ENCODE assay signal across 9 cellular contexts in the genomic region with DNA sequence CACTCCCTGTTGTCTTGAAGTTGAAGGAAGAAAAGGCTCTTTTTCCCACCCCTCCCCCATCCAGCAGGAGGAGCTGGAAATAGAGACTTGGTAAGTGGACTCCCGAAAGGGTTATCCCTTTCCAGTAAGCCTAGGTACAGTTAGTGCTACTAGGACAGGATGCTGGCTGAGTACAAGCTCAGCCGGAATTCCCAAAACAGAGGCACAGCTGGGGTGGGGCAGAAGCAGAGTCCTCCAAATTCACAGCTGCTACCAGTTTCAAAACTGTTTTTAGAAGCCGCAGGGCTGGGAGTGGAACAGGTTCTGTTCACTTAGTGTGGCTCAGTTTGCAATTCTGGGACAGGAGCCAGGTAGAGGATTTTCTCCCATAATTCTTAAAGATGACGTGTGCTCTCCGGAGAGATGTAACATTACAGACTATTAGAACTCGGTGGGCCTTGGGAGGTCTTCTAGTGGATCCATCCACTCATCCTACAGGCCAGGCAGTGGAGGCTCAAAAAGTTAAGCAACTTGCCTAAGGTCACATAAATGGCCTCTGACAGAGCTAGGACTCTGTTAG. TPM values are rescaled to one million over a fixed set of nuclear protein-coding genes. Genes with fewer than 3 reads are reported as not detected.
DNase-seq lines count a peak whose midpoint lies in the region; ATAC-seq and TF ChIP-seq lines count a peak whose summit lies in the region.
"Had no signal": no experiment of that assay in that cellular context is flagged by ENCODE, and none has a peak within 500 bp of the region (broad histone marks: within the 10 kb centered on the region; RNA-seq: fewer than 3 reads in every experiment).

No MANE protein-coding gene starts in this region.

- TF ChIP-seq CTCF in LNCaP clone FGC (IDR thresholded peaks at IDR 0.05; ENCODE audit: control insufficient read depth, extremely low read depth, insufficient read depth): no peak
- no peak for TF ChIP-seq CTCF in colonic mucosa (IDR thresholded peaks at IDR 0.05)
- TF ChIP-seq CTCF in lower leg skin (IDR thresholded peaks at IDR 0.05): no peak
- no peak for TF ChIP-seq CTCF in type B pancreatic cell (conservative IDR thresholded peaks at IDR 0.05)
- TF ChIP-seq CTCF in WERI-Rb-1 (IDR thresholded peaks at IDR 0.05; ENCODE audit: low read depth, low read length): no peak

- intact Hi-C loops in colonic mucosa (cut with DNase I) (no loop called here), lower leg skin (cut with DNase I; ENCODE audit: low total_unique reads) (no loop called here)

- H3K36me3 ChIP-seq in colonic mucosa (no peaks in the 10 kb centered on the region), WERI-Rb-1 (no peaks in the 10 kb centered on the region)

- H3K27me3 Mint-ChIP-seq in type B pancreatic cell: peaks cover 4% of the 10 kb centered on the region

- DNase-seq in LNCaP clone FGC (ENCODE audit: low read depth): peak; percentile 55
- DNase-seq in colonic mucosa: peak; percentile 23
- peak; percentile 89 to 92 for DNase-seq in lower leg skin (ENCODE audit: low spot score in 2 of 2)
- DNase-seq in type B pancreatic cell (ENCODE audit: extremely low spot score, unreplicated experiment): no peak
- DNase-seq in WERI-Rb-1: no peak
- DNase-seq in cerebellum (ENCODE audit: low spot score): no peak
- DNase-seq in activated CD4-positive, CD25-positive, alpha-beta regulatory T cell (lab: John Stamatoyannopoulos, UW): no peak

- peak overlapping the region; percentile 87 for H3K27ac Mint-ChIP-seq in type B pancreatic cell
- H3K27ac Mint-ChIP-seq: T-helper 1 cell treated with Interleukin-12 subunit alpha and Interleukin-12 subunit beta and Interleukin-4 antibody, amounts not matched to agents 30 μg/mL and 1 μg/mL, for 36 hours had no signal

- peaks cover 3% of the 10 kb centered on the region for H3K36me3 Mint-ChIP-seq in type B pancreatic cell

- H3K4me1 Mint-ChIP-seq in type B pancreatic cell (ENCODE audit: unreplicated experiment): peaks cover 18% of the 10 kb centered on the region

- no peak overlapping the region for H3K9ac ChIP-seq in colonic mucosa (ENCODE audit: low read depth in 2 of 2, low read length in 2 of 2)

- H3K27ac ChIP-seq in colonic mucosa (peak overlapping the region; percentile 0), WERI-Rb-1 (no peak overlapping the region)

- H3K4me3 ChIP-seq in LNCaP clone FGC (ENCODE audit: low read depth, low read length): no peak overlapping the region
- no peak overlapping the region for H3K4me3 ChIP-seq in colonic mucosa
- no peak overlapping the region for H3K4me3 ChIP-seq in lower leg skin (ENCODE audit: low read depth, poor library complexity, severe bottlenecking)
- H3K4me3 ChIP-seq in WERI-Rb-1 (ENCODE audit: low read depth, low read length): no peak overlapping the region

- no peaks in the 10 kb centered on the region for H3K4me1 ChIP-seq in colonic mucosa

- ATAC-seq in GM21526 (IDR thresholded peaks at IDR 0.05; ENCODE audit: low FRiP score, unreplicated experiment): no peak

- TF ChIP-seq POLR2A in lower leg skin (IDR thresholded peaks at IDR 0.05): no peak

- no peak overlapping the region for H3K4me3 Mint-ChIP-seq in type B pancreatic cell
- H3K4me3 Mint-ChIP-seq: T-helper 1 cell treated with Interleukin-12 subunit alpha and Interleukin-12 subunit beta and Interleukin-4 antibody, amounts not matched to agents 30 μg/mL and 1 μg/mL, for 36 hours had no signal

- H3K9me3 ChIP-seq in colonic mucosa: no peaks in the 10 kb centered on the region
- peaks cover 2% of the 10 kb centered on the region for H3K9me3 ChIP-seq in WERI-Rb-1 (ENCODE audit: severe bottlenecking)

- no peaks in the 10 kb centered on the region for H3K27me3 ChIP-seq in colonic mucosa
- no peaks in the 10 kb centered on the region for H3K27me3 ChIP-seq in WERI-Rb-1 (ENCODE audit: insufficient read depth, low read depth, severe bottlenecking)

- H3K9me3 Mint-ChIP-seq in type B pancreatic cell: peaks cover 21% of the 10 kb centered on the region
- H3K9me3 Mint-ChIP-seq: T-helper 1 cell treated with Interleukin-12 subunit alpha and Interleukin-12 subunit beta and Interleukin-4 antibody, amounts not matched to agents 30 μg/mL and 1 μg/mL, for 36 hours had no signal

- WGBS in lower leg skin, 2 donors: 15 to 25% methylated on average over 6 of the region's 6 CpGs

RNA-seq across cellular contexts. Expression of gene UTRN, which starts 19.0 kb away (rescaled TPM):
- total RNA-seq in colonic mucosa (10 to 100 TPM; 72.7 to 80.1 TPM), lower leg skin (100 to 1,000 TPM in 3 of 4 donors, 10 to 100 TPM in 1; 88.7 to 149 (median 132) TPM), type B pancreatic cell (ENCODE audit: low replicate concordance) (75.1 and 77.7 TPM in 2 replicates), cerebellum (53.7 TPM)

Comparison
In these comparisons a context has a peak if more than half of its experiments do, and no peak if none do; other contexts are left out.
1. DNase-seq: peak in LNCaP clone FGC (single experiment), colonic mucosa (single experiment) and lower leg skin (2 of 2); none in type B pancreatic cell (single experiment), WERI-Rb-1 (single experiment), cerebellum (single experiment) and activated CD4-positive, CD25-positive, alpha-beta regulatory T cell (0 of 4).